22 cellular contexts compared by ENCODE assay signal in the genomic region with DNA sequence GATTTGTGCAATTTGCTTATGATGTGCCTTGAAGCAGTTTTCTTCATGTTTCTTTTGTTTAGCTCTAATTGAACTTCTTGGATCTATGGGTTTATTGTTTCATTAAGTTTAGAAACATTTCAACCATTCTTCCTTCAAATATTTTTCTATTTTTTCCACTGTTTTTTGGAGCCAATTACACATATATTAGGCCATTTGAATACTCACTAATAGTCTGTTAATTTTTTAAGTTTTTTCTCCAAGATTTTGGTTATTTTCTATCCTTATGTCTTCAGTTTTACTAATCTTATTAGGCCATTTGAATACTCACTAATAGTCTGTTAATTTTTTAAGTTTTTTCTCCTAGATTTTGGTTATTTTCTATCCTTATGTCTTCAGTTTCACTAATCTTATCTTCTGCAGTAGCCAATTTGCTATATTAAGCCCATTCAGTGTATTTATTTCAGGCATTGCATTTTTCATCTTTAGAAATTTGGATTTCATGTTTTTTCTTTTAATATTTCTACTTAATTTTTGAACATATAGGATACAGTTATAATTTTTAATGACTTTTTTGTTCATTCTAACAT. TPM values are rescaled to one million over a fixed set of nuclear protein-coding genes. Genes with fewer than 3 reads are reported as not detected.
DNase-seq lines count a peak whose midpoint lies in the region; FAIRE-seq and TF ChIP-seq lines count a peak whose summit lies in the region.
"Had no signal": no experiment of that assay in that cellular context is flagged by ENCODE, and none has a peak within 500 bp of the region (broad histone marks: within the 10 kb centered on the region; RNA-seq: fewer than 3 reads in every experiment).

No MANE protein-coding gene starts in this region.

- H3K27ac ChIP-seq in endodermal cell (ENCODE audit: low read depth, low read length) (no peak overlapping the region), mesendoderm (ENCODE audit: low read depth, low read length) (no peak overlapping the region), tibial nerve (no peak overlapping the region)
- H3K27ac ChIP-seq: A549 had no signal

- no peak for TF ChIP-seq CTCF in Caco-2 (IDR thresholded peaks at IDR 0.05; ENCODE audit: insufficient read depth in 1 of 2, low read depth in 1 of 2, low read length in 1 of 2, severe bottlenecking in 1 of 2, unreplicated experiment in 1 of 2)
- no peak for TF ChIP-seq CTCF in endodermal cell (conservative IDR thresholded peaks at IDR 0.05)
- no peak for TF ChIP-seq CTCF in tibial nerve (IDR thresholded peaks at IDR 0.05)

- H3K23ac ChIP-seq in mesendoderm (ENCODE audit: low read length), result no peak overlapping the region

- H3K27me3 ChIP-seq in Caco-2 (replicated peaks; ENCODE audit: control insufficient read depth, insufficient read depth, low read length) (no peaks in the 10 kb centered on the region), endodermal cell (ENCODE audit: control insufficient read depth, insufficient read depth, low read length, poor library complexity, severe bottlenecking) (no peaks in the 10 kb centered on the region), mesendoderm (ENCODE audit: insufficient read depth, low read length, poor library complexity) (no peaks in the 10 kb centered on the region), tibial nerve (no peaks in the 10 kb centered on the region)
- H3K27me3 ChIP-seq: BE2C; BLaER1 treated with 17β-estradiol and CSF1 and Interleukin-3, amounts not matched to agents 10 nM and 100 nM had no signal

- POLR2A ChIA-PET in Caco-2 (lab: Charles Lee), result no interaction called here

- H3K56ac ChIP-seq in mesendoderm (ENCODE audit: low read length), result no peak overlapping the region

- FAIRE-seq in TTC549 (lab: Jason Lieb, UNC), result peak; percentile 68
- FAIRE-seq: A549, G401.6, GM12892, H54 had no signal

- no peaks in the 10 kb centered on the region for H3K79me2 ChIP-seq in mesendoderm (ENCODE audit: control insufficient read depth, insufficient read depth, low read length)

- H3K4me3 ChIP-seq in Caco-2 (ENCODE audit: low read depth, low read length) (no peak overlapping the region), endodermal cell (ENCODE audit: low read length) (peak overlapping the region; percentile 33), mesendoderm (ENCODE audit: low read length) (no peak overlapping the region), tibial nerve (no peak overlapping the region)
- H3K4me3 ChIP-seq: A549; BLaER1 treated with 17β-estradiol and CSF1 and Interleukin-3, amounts not matched to agents 10 nM and 100 nM; HAP-1 had no signal

- no peak for TF ChIP-seq POLR2A in tibial nerve (IDR thresholded peaks at IDR 0.05)

- no peak overlapping the region for H4K5ac ChIP-seq in mesendoderm (ENCODE audit: low read length)

- no peak for TF ChIP-seq EP300 in tibial nerve (IDR thresholded peaks at IDR 0.05)

- peaks cover 15% of the 10 kb centered on the region for H3K9me3 ChIP-seq in Caco-2
- H3K9me3 ChIP-seq in endodermal cell (ENCODE audit: control insufficient read depth, low read length), result peaks cover 34% of the 10 kb centered on the region
- H3K9me3 ChIP-seq in tibial nerve, result peaks cover 0 to 14% (median 0%) of the 10 kb centered on the region in 4 donors
- H3K9me3 ChIP-seq: BE2C, HAP-1 had no signal

- H3K9ac ChIP-seq in endodermal cell (ENCODE audit: extremely low read depth, low read length, poor library complexity, severe bottlenecking) (no peak overlapping the region), mesendoderm (ENCODE audit: low read length) (no peak overlapping the region)

- BruUV-seq in Caco-2 (replicated peaks; lab: Mats Ljungman, UMichigan), result no TSS peak

- H2BK15ac ChIP-seq in mesendoderm (replicated peaks; ENCODE audit: low read depth), result peak overlapping the region; percentile 57

- H3K4me2 ChIP-seq in mesendoderm (ENCODE audit: low read length), result no peak overlapping the region
- H3K4me2 ChIP-seq: A549 had no signal

- intact Hi-C loops in Caco-2 (cut with micrococcal nuclease; ENCODE audit: unreplicated experiment), result no loop called here

- no peak overlapping the region for H2AK5ac ChIP-seq in mesendoderm (ENCODE audit: low read length)

- H3K27me3 Mint-ChIP-seq in Caco-2 (ENCODE audit: insufficient read depth, unreplicated experiment), result no peaks in the 10 kb centered on the region
- H3K27me3 Mint-ChIP-seq in endodermal cell (ENCODE audit: insufficient read depth), result no peaks in the 10 kb centered on the region

- H2BK120ac ChIP-seq in mesendoderm (ENCODE audit: low read depth, low read length), result no peak overlapping the region

- H3K79me1 ChIP-seq in mesendoderm (ENCODE audit: low read length), result no peaks in the 10 kb centered on the region

- H3K27ac Mint-ChIP-seq in Caco-2 (ENCODE audit: unreplicated experiment), result peak overlapping the region; percentile 18
- no peak overlapping the region for H3K27ac Mint-ChIP-seq in endodermal cell
- H3K27ac Mint-ChIP-seq: CD4-positive, alpha-beta memory T cell had no signal

- DNase-seq in Caco-2 (no peak), endodermal cell (no peak), mesendoderm (no peak), tibial nerve (ENCODE audit: low spot score in 2 of 2) (no peak), nucleus accumbens (lab: John Stamatoyannopoulos, UW) (no peak), NOMO-1 treated with DMSO at 0.1 percent for 48 hours (lab: John Stamatoyannopoulos, UW; ENCODE audit: unreplicated experiment) (no peak)
- DNase-seq: 8988T; ACHN; AML-193; BE2C; CD4-positive, alpha-beta memory T cell; COR-L47; DMS153; DND-41; GOT3 had no signal

- H3K18ac ChIP-seq in mesendoderm (ENCODE audit: low read length), result no peak overlapping the region

- H3K4ac ChIP-seq in mesendoderm (ENCODE audit: low read depth, low read length), result no peak overlapping the region

- H2BK5ac ChIP-seq in mesendoderm (ENCODE audit: low read length), result no peak overlapping the region

- CTCF ChIA-PET in Caco-2 (lab: Charles Lee), result interaction anchor here (1.1 kb wide), 1 partner anchor 148 kb away, joined by 3 read pairs; no protein-coding TSS in a partner anchor

- H3K4me1 Mint-ChIP-seq in Caco-2 (ENCODE audit: low read depth, unreplicated experiment), result peaks cover 38% of the 10 kb centered on the region
- peaks cover 58% of the 10 kb centered on the region for H3K4me1 Mint-ChIP-seq in endodermal cell

- H3K9me3 Mint-ChIP-seq in Caco-2 (ENCODE audit: unreplicated experiment) (peaks cover 21% of the 10 kb centered on the region), endodermal cell (peaks cover 47% of the 10 kb centered on the region)

- H3K4me1 ChIP-seq in Caco-2, result peaks cover 36% of the 10 kb centered on the region
- peaks cover 3% of the 10 kb centered on the region for H3K4me1 ChIP-seq in endodermal cell (ENCODE audit: control insufficient read depth, insufficient read depth, low read length)
- peaks cover 14% of the 10 kb centered on the region for H3K4me1 ChIP-seq in mesendoderm (ENCODE audit: control insufficient read depth, low read depth, low read length)
- H3K4me1 ChIP-seq in tibial nerve, result peaks cover 0 to 8% (median 2%) of the 10 kb centered on the region in 4 donors
- H3K4me1 ChIP-seq: A549, BE2C, HAP-1 had no signal

- H3K4me3 Mint-ChIP-seq in Caco-2 (ENCODE audit: unreplicated experiment) (no peak overlapping the region), endodermal cell (no peak overlapping the region)
- H3K4me3 Mint-ChIP-seq: CD4-positive, alpha-beta memory T cell had no signal

- H4K8ac ChIP-seq in mesendoderm (ENCODE audit: low read depth, low read length), result no peak overlapping the region

- no peaks in the 10 kb centered on the region for H3K36me3 ChIP-seq in Caco-2 (ENCODE audit: control insufficient read depth, insufficient read depth, low read length)
- no peaks in the 10 kb centered on the region for H3K36me3 ChIP-seq in endodermal cell (ENCODE audit: control insufficient read depth, insufficient read depth, low read length)
- H3K36me3 ChIP-seq in mesendoderm (ENCODE audit: control insufficient read depth, insufficient read depth, low read length), result no peaks in the 10 kb centered on the region
- no peaks in the 10 kb centered on the region for H3K36me3 ChIP-seq in tibial nerve
- H3K36me3 ChIP-seq: BE2C; BLaER1 treated with 17β-estradiol and CSF1 and Interleukin-3, amounts not matched to agents 10 nM and 100 nM; HAP-1 had no signal

- H3K36me3 Mint-ChIP-seq in Caco-2 (ENCODE audit: insufficient read depth, unreplicated experiment), result peaks cover 5% of the 10 kb centered on the region
- H3K36me3 Mint-ChIP-seq in endodermal cell (ENCODE audit: low read depth), result peaks cover 10% of the 10 kb centered on the region
- H3K36me3 Mint-ChIP-seq: CD4-positive, alpha-beta memory T cell had no signal

RNA-seq across cellular contexts. Expression of a gene that starts 9.5 kb away (rescaled TPM):
- total RNA-seq in Caco-2 (2022) (16.3 and 17.1 TPM in 2 replicates), endodermal cell (10 to 100 TPM; 20.2 to 22.3 TPM), tibial nerve (10 to 100 TPM; 11.9 to 20.1 (median 18.2) TPM)
- 12.8 TPM for polyA plus RNA-seq in endodermal cell (2013, experiment 1 of 2)
- polyA plus RNA-seq in endodermal cell (2013, experiment 2 of 2), result 14.4 TPM
- 11.2 TPM for polyA plus RNA-seq in mesendoderm (2013, experiment 1 of 2)
- polyA plus RNA-seq in mesendoderm (2013, experiment 2 of 2), result 11.0 TPM
